8 cellular contexts compared by ENCODE assay signal in the genomic region with DNA sequence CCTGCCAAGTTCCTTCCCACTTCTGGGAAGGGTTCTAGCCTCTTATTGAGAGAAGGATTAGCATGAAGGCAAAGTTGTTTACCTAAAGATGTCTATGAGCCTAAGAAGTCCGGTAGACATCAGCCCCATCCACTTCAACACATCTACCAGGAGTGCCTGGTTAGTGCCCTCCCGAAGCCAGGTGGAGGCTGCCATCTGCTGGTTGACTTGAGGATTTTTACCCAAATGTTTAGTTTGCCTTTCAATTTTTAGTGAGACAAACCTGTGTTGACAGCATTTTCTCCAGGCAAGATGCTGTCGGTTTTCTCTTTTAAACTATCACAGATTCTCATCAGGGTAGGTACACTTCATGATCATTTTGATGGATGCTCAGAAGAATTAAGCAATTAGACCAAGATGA.
A peak's percentile ranks its signal among the peaks of the same experiment; 100 is the strongest.
DNase-seq lines count a peak whose midpoint lies in the region; ATAC-seq, FAIRE-seq and TF ChIP-seq lines count a peak whose summit lies in the region.

No MANE protein-coding gene starts in this region.

- peaks cover 19% of the 10 kb centered on the region for H3K27me3 Mint-ChIP-seq in T-helper 17 cell

- TF ChIP-seq POLR2A in H54 (IDR thresholded peaks at IDR 0.05; ENCODE audit: low read depth, low read length): no peak

- no peaks in the 10 kb centered on the region for H3K9me3 ChIP-seq in T-helper 17 cell (ENCODE audit: control insufficient read depth, low read length, poor library complexity, severe bottlenecking)

- peak overlapping the region; percentile 47 for H3K27ac Mint-ChIP-seq in T-helper 17 cell

- H3K4me3 Mint-ChIP-seq in T-helper 17 cell: no peak overlapping the region

- peak; percentile 87 for FAIRE-seq in H54 (lab: Jason Lieb, UNC)

- H3K36me3 Mint-ChIP-seq in T-helper 17 cell (ENCODE audit: low read depth): peaks cover 9% of the 10 kb centered on the region

- in situ Hi-C loops in Caki2 (cut with HindIII; ENCODE audit: low pct_unique_long_range_greater_than_20kb, low sequenced_read_pairs): no loop called here

- peaks cover 22% of the 10 kb centered on the region for H3K4me1 Mint-ChIP-seq in T-helper 17 cell

- DNase-seq in Caki2 (ENCODE audit: low read depth) (peak; percentile 44), H54 (ENCODE audit: insufficient read length, low spot score) (peak; percentile 83), NCI-H146 treated with DMSO at 0.1 percent for 48 hours (lab: John Stamatoyannopoulos, UW; ENCODE audit: unreplicated experiment) (peak; percentile 11), T-helper 17 cell (peak; percentile 45 to 69 (median 59)), amniotic epithelial cell (ENCODE audit: low read depth) (peak; percentile 74), left ventricle myocardium superior (peak; percentile 65), retinal pigment epithelial cell (ENCODE audit: low read depth) (peak; percentile 32)

- intact Hi-C loops in left ventricle myocardium superior (cut with micrococcal nuclease): loop anchor here (5.0 to 10.0 kb wide), 3 partner anchors 99 to 352 kb away; no protein-coding TSS in a partner anchor

- TF ChIP-seq CTCF in retinal pigment epithelial cell (conservative IDR thresholded peaks at IDR 0.05; ENCODE audit: low read depth, low read length): peak; percentile 79

- ATAC-seq in T-helper 17 cell: peak; percentile 91
- peak; percentile 84 for ATAC-seq in left ventricle myocardium superior
- no peak for ATAC-seq in GM21360 (IDR thresholded peaks at IDR 0.05; ENCODE audit: unreplicated experiment)

- H3K4me3 ChIP-seq in retinal pigment epithelial cell (ENCODE audit: low read length): no peak overlapping the region

Comparison
In these comparisons a context has a peak if more than half of its experiments do, and no peak if none do; other contexts are left out.
1. DNase-seq: peak in every context shown above with its lines; median percentile 83 in H54; 74 in amniotic epithelial cell; 65 in left ventricle myocardium superior; 59 in T-helper 17 cell; 44 in Caki2; 32 in retinal pigment epithelial cell; 11 in NCI-H146 treated with DMSO at 0.1 percent for 48 hours.